2 cellular contexts compared by ENCODE assay signal in the genomic region with DNA sequence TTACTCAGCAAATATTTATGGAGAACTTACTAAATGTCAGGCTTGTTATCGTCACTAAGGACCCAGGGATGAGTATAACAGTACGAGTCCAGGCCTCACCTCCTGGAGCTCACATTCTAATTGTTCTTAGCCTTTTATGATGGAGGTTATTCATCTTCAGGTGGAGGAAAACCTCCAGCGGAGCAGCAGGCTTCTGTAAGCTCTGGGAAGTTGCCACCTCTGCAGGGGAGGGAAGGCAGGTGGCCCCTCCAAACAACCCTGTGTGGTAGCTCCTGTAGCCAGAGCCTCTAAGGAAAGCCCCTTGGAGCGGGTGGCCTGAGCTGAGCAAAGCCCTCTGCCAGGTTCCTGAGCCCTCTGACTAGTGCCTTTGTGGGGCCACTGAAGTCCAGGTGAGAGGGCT.
TF ChIP-seq lines count a peak whose summit lies in the region.

No MANE protein-coding gene starts in this region.

TF ChIP-seq in GM23338, 12 proteins besides CTCF, POLR2A, EP300 and RAD21:
- TF ChIP-seq, protein P1, sequence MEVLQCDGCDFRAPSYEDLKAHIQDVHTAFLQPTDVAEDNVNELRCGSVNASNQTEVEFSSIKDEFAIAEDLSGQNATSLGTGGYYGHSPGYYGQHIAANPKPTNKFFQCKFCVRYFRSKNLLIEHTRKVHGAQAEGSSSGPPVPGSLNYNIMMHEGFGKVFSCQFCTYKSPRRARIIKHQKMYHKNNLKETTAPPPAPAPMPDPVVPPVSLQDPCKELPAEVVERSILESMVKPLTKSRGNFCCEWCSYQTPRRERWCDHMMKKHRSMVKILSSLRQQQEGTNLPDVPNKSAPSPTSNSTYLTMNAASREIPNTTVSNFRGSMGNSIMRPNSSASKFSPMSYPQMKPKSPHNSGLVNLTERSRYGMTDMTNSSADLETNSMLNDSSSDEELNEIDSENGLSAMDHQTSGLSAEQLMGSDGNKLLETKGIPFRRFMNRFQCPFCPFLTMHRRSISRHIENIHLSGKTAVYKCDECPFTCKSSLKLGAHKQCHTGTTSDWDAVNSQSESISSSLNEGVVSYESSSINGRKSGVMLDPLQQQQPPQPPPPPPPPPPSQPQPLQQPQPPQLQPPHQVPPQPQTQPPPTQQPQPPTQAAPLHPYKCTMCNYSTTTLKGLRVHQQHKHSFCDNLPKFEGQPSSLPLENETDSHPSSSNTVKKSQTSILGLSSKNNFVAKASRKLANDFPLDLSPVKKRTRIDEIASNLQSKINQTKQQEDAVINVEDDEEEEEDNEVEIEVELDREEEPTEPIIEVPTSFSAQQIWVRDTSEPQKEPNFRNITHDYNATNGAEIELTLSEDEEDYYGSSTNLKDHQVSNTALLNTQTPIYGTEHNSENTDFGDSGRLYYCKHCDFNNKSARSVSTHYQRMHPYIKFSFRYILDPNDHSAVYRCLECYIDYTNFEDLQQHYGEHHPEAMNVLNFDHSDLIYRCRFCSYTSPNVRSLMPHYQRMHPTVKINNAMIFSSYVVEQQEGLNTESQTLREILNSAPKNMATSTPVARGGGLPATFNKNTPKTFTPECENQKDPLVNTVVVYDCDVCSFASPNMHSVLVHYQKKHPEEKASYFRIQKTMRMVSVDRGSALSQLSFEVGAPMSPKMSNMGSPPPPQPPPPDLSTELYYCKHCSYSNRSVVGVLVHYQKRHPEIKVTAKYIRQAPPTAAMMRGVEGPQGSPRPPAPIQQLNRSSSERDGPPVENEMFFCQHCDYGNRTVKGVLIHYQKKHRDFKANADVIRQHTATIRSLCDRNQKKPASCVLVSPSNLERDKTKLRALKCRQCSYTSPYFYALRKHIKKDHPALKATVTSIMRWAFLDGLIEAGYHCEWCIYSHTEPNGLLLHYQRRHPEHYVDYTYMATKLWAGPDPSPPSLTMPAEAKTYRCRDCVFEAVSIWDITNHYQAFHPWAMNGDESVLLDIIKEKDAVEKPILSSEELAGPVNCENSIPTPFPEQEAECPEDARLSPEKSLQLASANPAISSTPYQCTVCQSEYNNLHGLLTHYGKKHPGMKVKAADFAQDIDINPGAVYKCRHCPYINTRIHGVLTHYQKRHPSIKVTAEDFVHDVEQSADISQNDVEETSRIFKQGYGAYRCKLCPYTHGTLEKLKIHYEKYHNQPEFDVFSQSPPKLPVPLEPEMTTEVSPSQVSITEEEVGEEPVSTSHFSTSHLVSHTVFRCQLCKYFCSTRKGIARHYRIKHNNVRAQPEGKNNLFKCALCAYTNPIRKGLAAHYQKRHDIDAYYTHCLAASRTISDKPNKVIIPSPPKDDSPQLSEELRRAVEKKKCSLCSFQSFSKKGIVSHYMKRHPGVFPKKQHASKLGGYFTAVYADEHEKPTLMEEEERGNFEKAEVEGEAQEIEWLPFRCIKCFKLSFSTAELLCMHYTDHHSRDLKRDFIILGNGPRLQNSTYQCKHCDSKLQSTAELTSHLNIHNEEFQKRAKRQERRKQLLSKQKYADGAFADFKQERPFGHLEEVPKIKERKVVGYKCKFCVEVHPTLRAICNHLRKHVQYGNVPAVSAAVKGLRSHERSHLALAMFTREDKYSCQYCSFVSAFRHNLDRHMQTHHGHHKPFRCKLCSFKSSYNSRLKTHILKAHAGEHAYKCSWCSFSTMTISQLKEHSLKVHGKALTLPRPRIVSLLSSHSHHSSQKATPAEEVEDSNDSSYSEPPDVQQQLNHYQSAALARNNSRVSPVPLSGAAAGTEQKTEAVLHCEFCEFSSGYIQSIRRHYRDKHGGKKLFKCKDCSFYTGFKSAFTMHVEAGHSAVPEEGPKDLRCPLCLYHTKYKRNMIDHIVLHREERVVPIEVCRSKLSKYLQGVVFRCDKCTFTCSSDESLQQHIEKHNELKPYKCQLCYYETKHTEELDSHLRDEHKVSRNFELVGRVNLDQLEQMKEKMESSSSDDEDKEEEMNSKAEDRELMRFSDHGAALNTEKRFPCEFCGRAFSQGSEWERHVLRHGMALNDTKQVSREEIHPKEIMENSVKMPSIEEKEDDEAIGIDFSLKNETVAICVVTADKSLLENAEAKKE (CRISPR knock-in tag; IDR thresholded peaks at IDR 0.05) = no peak
- TF ChIP-seq NANOG (IDR thresholded peaks at IDR 0.05; ENCODE audit: borderline replicate concordance) = no peak
- no peak for TF ChIP-seq STAT1 (IDR thresholded peaks at IDR 0.05; ENCODE audit: unreplicated experiment)
- no peak for TF ChIP-seq CREB1 (CRISPR knock-in tag; IDR thresholded peaks at IDR 0.05; ENCODE audit: low read depth)
- TF ChIP-seq POLR2AphosphoS5 (IDR thresholded peaks at IDR 0.05; ENCODE audit: low read depth) = no peak

TF ChIP-seq in H1, 55 proteins besides CTCF, POLR2A, EP300 and RAD21 (continued from another document):
- TF ChIP-seq SP2 (IDR thresholded peaks at IDR 0.05; ENCODE audit: low read length) (no peak), TCF12 (IDR thresholded peaks at IDR 0.05; ENCODE audit: low read depth, low read length) (no peak)
